In genomic region chr11:120012245-120012644, GRCh38 we compare ENCODE assay signal across 27 cellular contexts.
"Had no signal": no experiment of that assay in that cellular context is flagged by ENCODE, and none has a peak within 500 bp of the region (broad histone marks: within the 10 kb centered on the region; RNA-seq: fewer than 3 reads in every experiment).

No MANE protein-coding gene starts in this region.

- H3K4me3 Mint-ChIP-seq: activated CD4-positive, alpha-beta memory T cell treated with anti-CD3 and anti-CD28 coated beads, Interleukin-2, amount 10 ng/mL, durations not matched to agents 7 days and 5 days; activated CD4-positive, alpha-beta T cell treated with anti-CD3 and anti-CD28 coated beads for 36 hours; activated naive CD8-positive, alpha-beta T cell treated with anti-CD3 and anti-CD28 coated beads, Interleukin-2, amount 10 ng/mL, durations not matched to agents 7 days and 5 days; central memory CD8-positive, alpha-beta T cell had no signal

- H3K36me3 Mint-ChIP-seq: activated naive CD8-positive, alpha-beta T cell treated with anti-CD3 and anti-CD28 coated beads, Interleukin-2, amount 10 ng/mL, durations not matched to agents 7 days and 5 days had no signal

- H3K27ac Mint-ChIP-seq: activated CD4-positive, alpha-beta memory T cell treated with anti-CD3 and anti-CD28 coated beads, Interleukin-2, amount 10 ng/mL, durations not matched to agents 7 days and 5 days; activated CD4-positive, alpha-beta T cell treated with anti-CD3 and anti-CD28 coated beads for 36 hours; activated naive CD8-positive, alpha-beta T cell treated with anti-CD3 and anti-CD28 coated beads, Interleukin-2, amount 10 ng/mL, durations not matched to agents 7 days and 5 days had no signal

- H3K4me3 ChIP-seq: adrenal gland, body of pancreas, SJCRH30 had no signal

- H3K36me3 ChIP-seq: adrenal gland, SJCRH30 had no signal

- H3K27ac ChIP-seq: adrenal gland, body of pancreas, SJCRH30, VCaP had no signal

- ATAC-seq: activated CD4-positive, alpha-beta T cell treated with anti-CD3 and anti-CD28 coated beads for 36 hours; body of pancreas; Panc1; Right ventricle myocardium inferior had no signal

- DNase-seq: activated CD4-positive, alpha-beta memory T cell treated with anti-CD3 and anti-CD28 coated beads, Interleukin-2, amount 10 ng/mL, durations not matched to agents 7 days and 5 days; activated CD4-positive, alpha-beta T cell treated with anti-CD3 and anti-CD28 coated beads for 36 hours; activated CD4-positive, alpha-beta T cell treated with anti-CD3 and anti-CD28 coated beads, Interleukin-2, amount 50 U/mL, for 1 hour; activated CD8-positive, alpha-beta memory T cell treated with anti-CD3 and anti-CD28 coated beads, Interleukin-2, amount 50 U/mL, for 4 hours; activated naive CD4-positive, alpha-beta T cell treated with anti-CD3 and anti-CD28 coated beads, Interleukin-2, amount 50 U/mL, for 16 hours; activated naive CD8-positive, alpha-beta T cell treated with anti-CD3 and anti-CD28 coated beads, Interleukin-2, amount 10 ng/mL, durations not matched to agents 7 days and 5 days; activated T-cell treated with anti-CD3 and anti-CD28 coated beads, Interleukin-2, amount 50 U/mL, for 1 hour; adrenal gland; aorta; body of pancreas; Kasumi-1; KBM-7; NCI-H1105 treated with DMSO at 0.1 percent for 48 hours; NCI-H1436 treated with DMSO at 0.1 percent for 48 hours; NCI-H187; NCI-H2081; NCI-H524; NK-92 treated with Interleukin-12 subunit alpha and Interleukin-12 subunit beta, amount 100 ng/mL, for 24 hours; OCI-M1; RPMI8226; SJCRH30; SK-N-SH; T-helper 1 cell had no signal

- H3K4me1 Mint-ChIP-seq: activated CD4-positive, alpha-beta memory T cell treated with anti-CD3 and anti-CD28 coated beads, Interleukin-2, amount 10 ng/mL, durations not matched to agents 7 days and 5 days; activated CD4-positive, alpha-beta T cell treated with anti-CD3 and anti-CD28 coated beads for 36 hours; activated naive CD8-positive, alpha-beta T cell treated with anti-CD3 and anti-CD28 coated beads, Interleukin-2, amount 10 ng/mL, durations not matched to agents 7 days and 5 days; central memory CD8-positive, alpha-beta T cell had no signal

- H3K4me1 ChIP-seq: adrenal gland, body of pancreas, SJCRH30 had no signal

- H3K9me3 ChIP-seq: adrenal gland, body of pancreas, SJCRH30, SK-N-SH had no signal

- H3K27me3 ChIP-seq: body of pancreas, SJCRH30 had no signal

- H3K9me3 Mint-ChIP-seq: activated CD4-positive, alpha-beta memory T cell treated with anti-CD3 and anti-CD28 coated beads, Interleukin-2, amount 10 ng/mL, durations not matched to agents 7 days and 5 days; activated naive CD8-positive, alpha-beta T cell treated with anti-CD3 and anti-CD28 coated beads, Interleukin-2, amount 10 ng/mL, durations not matched to agents 7 days and 5 days; central memory CD8-positive, alpha-beta T cell had no signal
